Comparison of ENCODE assay signal across 12 cellular contexts in the genomic region with DNA sequence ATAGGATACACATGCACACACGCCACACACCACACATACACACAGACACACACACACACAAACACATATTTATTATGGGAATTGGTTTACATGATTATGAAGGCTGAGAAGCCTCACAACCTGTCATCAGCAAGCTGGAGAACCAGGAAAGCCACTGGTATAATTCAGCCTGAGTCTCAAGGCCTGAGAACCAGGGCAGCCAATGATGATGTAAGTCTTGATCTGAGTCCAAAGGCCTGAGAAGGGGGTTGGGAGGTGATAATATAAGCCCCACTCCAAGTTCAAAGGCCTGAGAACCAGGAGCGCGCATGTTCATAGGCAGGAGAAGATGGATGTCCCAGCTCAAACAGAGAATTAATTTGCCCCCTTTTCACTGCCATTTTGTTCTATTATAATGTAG. TPM values are rescaled to one million over a fixed set of nuclear protein-coding genes. Genes with fewer than 3 reads are reported as not detected.
"Had no signal": no experiment of that assay in that cellular context is flagged by ENCODE, and none has a peak within 500 bp of the region (broad histone marks: within the 10 kb centered on the region; RNA-seq: fewer than 3 reads in every experiment).

No MANE protein-coding gene starts in this region.

- ATAC-seq: GM23338, HCT116 had no signal

- H3K4me3 ChIP-seq: GM23248, GM23338, HAP-1 had no signal

- DNase-seq: GM23248, GOT3, H7, H9, HCEC 1CT, HFFc6 had no signal

- FAIRE-seq: H1, H54 had no signal

- H3K9ac ChIP-seq: GM23248 had no signal

- H2AFZ ChIP-seq: GM23248, GM23338 had no signal

- H3K9me3 ChIP-seq: HAP-1 had no signal

- H3K27ac ChIP-seq: GM23248 had no signal

- H3K4me1 ChIP-seq: HAP-1 had no signal

- H3K4me2 ChIP-seq: GM23338 had no signal

- H3K36me3 ChIP-seq: HAP-1 had no signal

RNA-seq across cellular contexts. Expression of a gene that starts 18.7 kb away (rescaled TPM):
- total RNA-seq: GM23248, H4, HFFc6 had no signal
- polyA plus RNA-seq: GM23248 had no signal
